1 cellular context compared by ENCODE assay signal in genomic region chr1:93827633-93828436, GRCh38.
TF ChIP-seq lines count a peak whose summit lies in the region.

No MANE protein-coding gene starts in this region.

TF ChIP-seq in HepG2, 621 proteins besides CTCF, POLR2A, EP300 and RAD21 (continued from another document and continues in another):
- TF ChIP-seq HNF4G (IDR thresholded peaks at IDR 0.05; ENCODE audit: borderline replicate concordance, low read depth, low read length) (peak; percentile 59; the same call in 1 of the 2 replicates), HNF4G (CRISPR knock-in tag; IDR thresholded peaks at IDR 0.05; ENCODE audit: borderline replicate concordance, low read depth) (0 out of 2 replicates have a peak, but pooled peaks have one; percentile 58), ZNF891 (CRISPR knock-in tag; IDR thresholded peaks at IDR 0.05) (no peak), ZNF138 (CRISPR knock-in tag; IDR thresholded peaks at IDR 0.05; ENCODE audit: low read depth) (no peak), DPF2 (CRISPR knock-in tag; IDR thresholded peaks at IDR 0.05; ENCODE audit: borderline replicate concordance, low read depth) (peak; percentile 93), ZNF878 (CRISPR knock-in tag; IDR thresholded peaks at IDR 0.05) (no peak), ZNF225 (CRISPR knock-in tag; IDR thresholded peaks at IDR 0.05) (no peak), TFAP4 (IDR thresholded peaks at IDR 0.05; ENCODE audit: borderline replicate concordance, low read depth) (peak; percentile 29; the same call in 1 of the 2 replicates), SPEN (CRISPR knock-in tag; IDR thresholded peaks at IDR 0.05; ENCODE audit: low read depth) (peak; percentile 44; the same call in 1 of the 2 replicates), ZNF746 (CRISPR knock-in tag; IDR thresholded peaks at IDR 0.05) (peak; percentile 77), CREB1 (IDR thresholded peaks at IDR 0.05) (peak; percentile 50; the same call in 1 of the 2 replicates), CREB1 (CRISPR knock-in tag; IDR thresholded peaks at IDR 0.05) (peak; percentile 57; the same call in 1 of the 2 replicates), ZNF263 (CRISPR knock-in tag; IDR thresholded peaks at IDR 0.05) (peak; percentile 79), ZNF773 (CRISPR knock-in tag; IDR thresholded peaks at IDR 0.05; ENCODE audit: borderline replicate concordance) (no peak), KLF16 (CRISPR knock-in tag; IDR thresholded peaks at IDR 0.05) (peak in 1 of 2 experiments; percentile 77; a peak in 2 of 4 replicates), ZFP36L1 (CRISPR knock-in tag; IDR thresholded peaks at IDR 0.05) (no peak), NR0B2 (CRISPR knock-in tag; IDR thresholded peaks at IDR 0.05) (no peak), PPARG (CRISPR knock-in tag; conservative IDR thresholded peaks at IDR 0.05) (peak; percentile 59), KAT8 (CRISPR knock-in tag; IDR thresholded peaks at IDR 0.05) (peak; percentile 74), PCBP2 (optimal IDR thresholded peaks at IDR 0.05; ENCODE audit: low read depth, low read length, poor library complexity, severe bottlenecking) (no peak), ZNF414 (CRISPR knock-in tag; IDR thresholded peaks at IDR 0.05) (no peak), ZNF367 (CRISPR knock-in tag; IDR thresholded peaks at IDR 0.05; ENCODE audit: borderline replicate concordance) (no peak), NR2F2 (IDR thresholded peaks at IDR 0.05; ENCODE audit: borderline replicate concordance, low read depth) (peak; percentile 52; the same call in 1 of the 2 replicates), CHCHD3 (CRISPR knock-in tag; IDR thresholded peaks at IDR 0.05) (no peak), ZSCAN22 (CRISPR knock-in tag; IDR thresholded peaks at IDR 0.05) (no peak), NBN (conservative IDR thresholded peaks at IDR 0.05) (no peak), ISL2 (CRISPR knock-in tag; IDR thresholded peaks at IDR 0.05) (peak; percentile 70; the same call in 1 of the 2 replicates), ZNF24 (IDR thresholded peaks at IDR 0.05) (0 out of 2 replicates have a peak, but pooled peaks have one; percentile 18), CEBPG (CRISPR knock-in tag; IDR thresholded peaks at IDR 0.05) (peak; percentile 95), HBP1 (CRISPR knock-in tag; IDR thresholded peaks at IDR 0.05; ENCODE audit: low read depth) (no peak), ZNF709 (CRISPR knock-in tag; IDR thresholded peaks at IDR 0.05) (no peak), RARG (CRISPR knock-in tag; IDR thresholded peaks at IDR 0.05; ENCODE audit: low read depth) (no peak), PHB2 (IDR thresholded peaks at IDR 0.05; ENCODE audit: partially characterized antibody) (no peak), ZNF839 (CRISPR knock-in tag; IDR thresholded peaks at IDR 0.05; ENCODE audit: borderline replicate concordance) (no peak), MTA3 (CRISPR knock-in tag; IDR thresholded peaks at IDR 0.05) (no peak), ZNF737 (CRISPR knock-in tag; IDR thresholded peaks at IDR 0.05; ENCODE audit: borderline replicate concordance) (no peak), POLR2G (IDR thresholded peaks at IDR 0.05; ENCODE audit: low read depth, low read length) (no peak), PLSCR1 (CRISPR knock-in tag; IDR thresholded peaks at IDR 0.05; ENCODE audit: borderline replicate concordance) (no peak)
- TF ChIP-seq, protein P1, sequence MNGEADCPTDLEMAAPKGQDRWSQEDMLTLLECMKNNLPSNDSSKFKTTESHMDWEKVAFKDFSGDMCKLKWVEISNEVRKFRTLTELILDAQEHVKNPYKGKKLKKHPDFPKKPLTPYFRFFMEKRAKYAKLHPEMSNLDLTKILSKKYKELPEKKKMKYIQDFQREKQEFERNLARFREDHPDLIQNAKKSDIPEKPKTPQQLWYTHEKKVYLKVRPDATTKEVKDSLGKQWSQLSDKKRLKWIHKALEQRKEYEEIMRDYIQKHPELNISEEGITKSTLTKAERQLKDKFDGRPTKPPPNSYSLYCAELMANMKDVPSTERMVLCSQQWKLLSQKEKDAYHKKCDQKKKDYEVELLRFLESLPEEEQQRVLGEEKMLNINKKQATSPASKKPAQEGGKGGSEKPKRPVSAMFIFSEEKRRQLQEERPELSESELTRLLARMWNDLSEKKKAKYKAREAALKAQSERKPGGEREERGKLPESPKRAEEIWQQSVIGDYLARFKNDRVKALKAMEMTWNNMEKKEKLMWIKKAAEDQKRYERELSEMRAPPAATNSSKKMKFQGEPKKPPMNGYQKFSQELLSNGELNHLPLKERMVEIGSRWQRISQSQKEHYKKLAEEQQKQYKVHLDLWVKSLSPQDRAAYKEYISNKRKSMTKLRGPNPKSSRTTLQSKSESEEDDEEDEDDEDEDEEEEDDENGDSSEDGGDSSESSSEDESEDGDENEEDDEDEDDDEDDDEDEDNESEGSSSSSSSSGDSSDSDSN (CRISPR knock-in tag; IDR thresholded peaks at IDR 0.05), result peak; percentile 32; the same call in 1 of the 2 replicates
- TF ChIP-seq, protein P2, sequence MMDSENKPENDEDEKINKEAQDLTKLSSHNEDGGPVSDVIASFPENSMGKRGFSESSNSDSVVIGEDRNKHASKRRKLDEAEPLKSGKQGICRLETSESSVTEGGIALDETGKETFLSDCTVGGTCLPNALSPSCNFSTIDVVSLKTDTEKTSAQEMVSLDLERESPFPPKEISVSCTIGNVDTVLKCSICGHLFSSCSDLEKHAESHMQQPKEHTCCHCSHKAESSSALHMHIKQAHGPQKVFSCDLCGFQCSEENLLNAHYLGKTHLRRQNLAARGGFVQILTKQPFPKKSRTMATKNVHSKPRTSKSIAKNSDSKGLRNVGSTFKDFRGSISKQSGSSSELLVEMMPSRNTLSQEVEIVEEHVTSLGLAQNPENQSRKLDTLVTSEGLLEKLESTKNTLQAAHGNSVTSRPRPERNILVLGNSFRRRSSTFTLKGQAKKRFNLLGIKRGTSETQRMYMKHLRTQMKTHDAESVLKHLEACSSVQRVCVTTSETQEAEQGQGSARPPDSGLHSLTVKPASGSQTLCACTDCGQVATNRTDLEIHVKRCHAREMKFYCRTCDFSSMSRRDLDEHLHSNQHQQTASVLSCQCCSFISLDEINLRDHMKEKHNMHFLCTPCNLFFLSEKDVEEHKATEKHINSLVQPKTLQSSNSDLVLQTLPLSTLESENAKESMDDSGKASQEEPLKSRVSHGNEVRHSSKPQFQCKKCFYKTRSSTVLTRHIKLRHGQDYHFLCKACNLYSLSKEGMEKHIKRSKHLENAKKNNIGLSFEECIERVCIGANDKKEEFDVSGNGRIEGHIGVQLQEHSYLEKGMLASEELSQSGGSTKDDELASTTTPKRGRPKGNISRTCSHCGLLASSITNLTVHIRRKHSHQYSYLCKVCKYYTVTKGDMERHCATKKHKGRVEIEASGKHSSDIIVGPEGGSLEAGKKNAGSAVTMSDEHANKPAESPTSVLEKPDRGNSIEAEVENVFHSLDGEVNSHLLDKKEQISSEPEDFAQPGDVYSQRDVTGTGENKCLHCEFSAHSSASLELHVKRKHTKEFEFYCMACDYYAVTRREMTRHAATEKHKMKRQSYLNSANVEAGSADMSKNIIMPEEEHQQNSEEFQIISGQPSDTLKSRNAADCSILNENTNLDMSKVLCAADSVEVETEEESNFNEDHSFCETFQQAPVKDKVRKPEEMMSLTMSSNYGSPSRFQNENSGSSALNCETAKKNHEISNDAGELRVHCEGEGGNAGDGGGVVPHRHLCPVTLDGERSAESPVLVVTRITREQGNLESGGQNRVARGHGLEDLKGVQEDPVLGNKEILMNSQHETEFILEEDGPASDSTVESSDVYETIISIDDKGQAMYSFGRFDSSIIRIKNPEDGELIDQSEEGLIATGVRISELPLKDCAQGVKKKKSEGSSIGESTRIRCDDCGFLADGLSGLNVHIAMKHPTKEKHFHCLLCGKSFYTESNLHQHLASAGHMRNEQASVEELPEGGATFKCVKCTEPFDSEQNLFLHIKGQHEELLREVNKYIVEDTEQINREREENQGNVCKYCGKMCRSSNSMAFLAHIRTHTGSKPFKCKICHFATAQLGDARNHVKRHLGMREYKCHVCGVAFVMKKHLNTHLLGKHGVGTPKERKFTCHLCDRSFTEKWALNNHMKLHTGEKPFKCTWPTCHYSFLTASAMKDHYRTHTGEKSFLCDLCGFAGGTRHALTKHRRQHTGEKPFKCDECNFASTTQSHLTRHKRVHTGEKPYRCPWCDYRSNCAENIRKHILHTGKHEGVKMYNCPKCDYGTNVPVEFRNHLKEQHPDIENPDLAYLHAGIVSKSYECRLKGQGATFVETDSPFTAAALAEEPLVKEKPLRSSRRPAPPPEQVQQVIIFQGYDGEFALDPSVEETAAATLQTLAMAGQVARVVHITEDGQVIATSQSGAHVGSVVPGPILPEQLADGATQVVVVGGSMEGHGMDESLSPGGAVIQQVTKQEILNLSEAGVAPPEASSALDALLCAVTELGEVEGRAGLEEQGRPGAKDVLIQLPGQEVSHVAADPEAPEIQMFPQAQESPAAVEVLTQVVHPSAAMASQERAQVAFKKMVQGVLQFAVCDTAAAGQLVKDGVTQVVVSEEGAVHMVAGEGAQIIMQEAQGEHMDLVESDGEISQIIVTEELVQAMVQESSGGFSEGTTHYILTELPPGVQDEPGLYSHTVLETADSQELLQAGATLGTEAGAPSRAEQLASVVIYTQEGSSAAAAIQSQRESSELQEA (CRISPR knock-in tag; IDR thresholded peaks at IDR 0.05; ENCODE audit: not compliant biosample characterization), result no peak
- TF ChIP-seq, protein P3, sequence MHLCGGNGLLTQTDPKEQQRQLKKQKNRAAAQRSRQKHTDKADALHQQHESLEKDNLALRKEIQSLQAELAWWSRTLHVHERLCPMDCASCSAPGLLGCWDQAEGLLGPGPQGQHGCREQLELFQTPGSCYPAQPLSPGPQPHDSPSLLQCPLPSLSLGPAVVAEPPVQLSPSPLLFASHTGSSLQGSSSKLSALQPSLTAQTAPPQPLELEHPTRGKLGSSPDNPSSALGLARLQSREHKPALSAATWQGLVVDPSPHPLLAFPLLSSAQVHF (CRISPR knock-in tag; IDR thresholded peaks at IDR 0.05), result no peak
- TF ChIP-seq, protein P4, sequence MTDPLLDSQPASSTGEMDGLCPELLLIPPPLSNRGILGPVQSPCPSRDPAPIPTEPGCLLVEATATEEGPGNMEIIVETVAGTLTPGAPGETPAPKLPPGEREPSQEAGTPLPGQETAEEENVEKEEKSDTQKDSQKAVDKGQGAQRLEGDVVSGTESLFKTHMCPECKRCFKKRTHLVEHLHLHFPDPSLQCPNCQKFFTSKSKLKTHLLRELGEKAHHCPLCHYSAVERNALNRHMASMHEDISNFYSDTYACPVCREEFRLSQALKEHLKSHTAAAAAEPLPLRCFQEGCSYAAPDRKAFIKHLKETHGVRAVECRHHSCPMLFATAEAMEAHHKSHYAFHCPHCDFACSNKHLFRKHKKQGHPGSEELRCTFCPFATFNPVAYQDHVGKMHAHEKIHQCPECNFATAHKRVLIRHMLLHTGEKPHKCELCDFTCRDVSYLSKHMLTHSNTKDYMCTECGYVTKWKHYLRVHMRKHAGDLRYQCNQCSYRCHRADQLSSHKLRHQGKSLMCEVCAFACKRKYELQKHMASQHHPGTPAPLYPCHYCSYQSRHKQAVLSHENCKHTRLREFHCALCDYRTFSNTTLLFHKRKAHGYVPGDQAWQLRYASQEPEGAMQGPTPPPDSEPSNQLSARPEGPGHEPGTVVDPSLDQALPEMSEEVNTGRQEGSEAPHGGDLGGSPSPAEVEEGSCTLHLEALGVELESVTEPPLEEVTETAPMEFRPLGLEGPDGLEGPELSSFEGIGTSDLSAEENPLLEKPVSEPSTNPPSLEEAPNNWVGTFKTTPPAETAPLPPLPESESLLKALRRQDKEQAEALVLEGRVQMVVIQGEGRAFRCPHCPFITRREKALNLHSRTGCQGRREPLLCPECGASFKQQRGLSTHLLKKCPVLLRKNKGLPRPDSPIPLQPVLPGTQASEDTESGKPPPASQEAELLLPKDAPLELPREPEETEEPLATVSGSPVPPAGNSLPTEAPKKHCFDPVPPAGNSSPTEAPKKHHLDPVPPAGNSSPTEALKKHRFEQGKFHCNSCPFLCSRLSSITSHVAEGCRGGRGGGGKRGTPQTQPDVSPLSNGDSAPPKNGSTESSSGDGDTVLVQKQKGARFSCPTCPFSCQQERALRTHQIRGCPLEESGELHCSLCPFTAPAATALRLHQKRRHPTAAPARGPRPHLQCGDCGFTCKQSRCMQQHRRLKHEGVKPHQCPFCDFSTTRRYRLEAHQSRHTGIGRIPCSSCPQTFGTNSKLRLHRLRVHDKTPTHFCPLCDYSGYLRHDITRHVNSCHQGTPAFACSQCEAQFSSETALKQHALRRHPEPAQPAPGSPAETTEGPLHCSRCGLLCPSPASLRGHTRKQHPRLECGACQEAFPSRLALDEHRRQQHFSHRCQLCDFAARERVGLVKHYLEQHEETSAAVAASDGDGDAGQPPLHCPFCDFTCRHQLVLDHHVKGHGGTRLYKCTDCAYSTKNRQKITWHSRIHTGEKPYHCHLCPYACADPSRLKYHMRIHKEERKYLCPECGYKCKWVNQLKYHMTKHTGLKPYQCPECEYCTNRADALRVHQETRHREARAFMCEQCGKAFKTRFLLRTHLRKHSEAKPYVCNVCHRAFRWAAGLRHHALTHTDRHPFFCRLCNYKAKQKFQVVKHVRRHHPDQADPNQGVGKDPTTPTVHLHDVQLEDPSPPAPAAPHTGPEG (CRISPR knock-in tag; IDR thresholded peaks at IDR 0.05), result no peak
